In the genomic region with DNA sequence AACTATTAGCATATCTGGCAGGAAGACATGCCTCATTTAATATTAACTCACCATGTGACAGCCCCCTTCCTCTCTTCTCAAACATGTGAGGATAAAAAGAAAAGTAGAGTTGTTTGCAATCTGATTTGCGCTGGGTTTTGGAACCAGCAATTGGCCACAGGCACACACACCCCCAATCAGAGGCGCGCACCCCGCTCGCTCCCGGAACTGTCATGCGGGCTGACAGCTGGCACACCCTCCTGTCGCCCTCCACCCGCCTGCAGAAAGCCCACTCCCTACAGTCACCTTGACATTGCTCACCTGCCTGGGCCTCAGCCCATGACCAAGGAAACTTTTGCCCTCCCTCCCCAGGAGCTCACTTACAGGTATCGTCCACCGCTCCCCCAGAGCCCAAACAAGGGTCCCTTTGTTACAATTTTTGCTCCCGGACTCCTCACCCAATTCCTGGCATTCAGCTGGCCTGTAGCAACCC, we compare ENCODE assay signal across 1 cellular context.
TF ChIP-seq lines count a peak whose summit lies in the region.

No MANE protein-coding gene starts in this region.

TF ChIP-seq in GM23338, 12 proteins besides CTCF, POLR2A, EP300 and RAD21 (continued from another document):
- TF ChIP-seq, protein P1, sequence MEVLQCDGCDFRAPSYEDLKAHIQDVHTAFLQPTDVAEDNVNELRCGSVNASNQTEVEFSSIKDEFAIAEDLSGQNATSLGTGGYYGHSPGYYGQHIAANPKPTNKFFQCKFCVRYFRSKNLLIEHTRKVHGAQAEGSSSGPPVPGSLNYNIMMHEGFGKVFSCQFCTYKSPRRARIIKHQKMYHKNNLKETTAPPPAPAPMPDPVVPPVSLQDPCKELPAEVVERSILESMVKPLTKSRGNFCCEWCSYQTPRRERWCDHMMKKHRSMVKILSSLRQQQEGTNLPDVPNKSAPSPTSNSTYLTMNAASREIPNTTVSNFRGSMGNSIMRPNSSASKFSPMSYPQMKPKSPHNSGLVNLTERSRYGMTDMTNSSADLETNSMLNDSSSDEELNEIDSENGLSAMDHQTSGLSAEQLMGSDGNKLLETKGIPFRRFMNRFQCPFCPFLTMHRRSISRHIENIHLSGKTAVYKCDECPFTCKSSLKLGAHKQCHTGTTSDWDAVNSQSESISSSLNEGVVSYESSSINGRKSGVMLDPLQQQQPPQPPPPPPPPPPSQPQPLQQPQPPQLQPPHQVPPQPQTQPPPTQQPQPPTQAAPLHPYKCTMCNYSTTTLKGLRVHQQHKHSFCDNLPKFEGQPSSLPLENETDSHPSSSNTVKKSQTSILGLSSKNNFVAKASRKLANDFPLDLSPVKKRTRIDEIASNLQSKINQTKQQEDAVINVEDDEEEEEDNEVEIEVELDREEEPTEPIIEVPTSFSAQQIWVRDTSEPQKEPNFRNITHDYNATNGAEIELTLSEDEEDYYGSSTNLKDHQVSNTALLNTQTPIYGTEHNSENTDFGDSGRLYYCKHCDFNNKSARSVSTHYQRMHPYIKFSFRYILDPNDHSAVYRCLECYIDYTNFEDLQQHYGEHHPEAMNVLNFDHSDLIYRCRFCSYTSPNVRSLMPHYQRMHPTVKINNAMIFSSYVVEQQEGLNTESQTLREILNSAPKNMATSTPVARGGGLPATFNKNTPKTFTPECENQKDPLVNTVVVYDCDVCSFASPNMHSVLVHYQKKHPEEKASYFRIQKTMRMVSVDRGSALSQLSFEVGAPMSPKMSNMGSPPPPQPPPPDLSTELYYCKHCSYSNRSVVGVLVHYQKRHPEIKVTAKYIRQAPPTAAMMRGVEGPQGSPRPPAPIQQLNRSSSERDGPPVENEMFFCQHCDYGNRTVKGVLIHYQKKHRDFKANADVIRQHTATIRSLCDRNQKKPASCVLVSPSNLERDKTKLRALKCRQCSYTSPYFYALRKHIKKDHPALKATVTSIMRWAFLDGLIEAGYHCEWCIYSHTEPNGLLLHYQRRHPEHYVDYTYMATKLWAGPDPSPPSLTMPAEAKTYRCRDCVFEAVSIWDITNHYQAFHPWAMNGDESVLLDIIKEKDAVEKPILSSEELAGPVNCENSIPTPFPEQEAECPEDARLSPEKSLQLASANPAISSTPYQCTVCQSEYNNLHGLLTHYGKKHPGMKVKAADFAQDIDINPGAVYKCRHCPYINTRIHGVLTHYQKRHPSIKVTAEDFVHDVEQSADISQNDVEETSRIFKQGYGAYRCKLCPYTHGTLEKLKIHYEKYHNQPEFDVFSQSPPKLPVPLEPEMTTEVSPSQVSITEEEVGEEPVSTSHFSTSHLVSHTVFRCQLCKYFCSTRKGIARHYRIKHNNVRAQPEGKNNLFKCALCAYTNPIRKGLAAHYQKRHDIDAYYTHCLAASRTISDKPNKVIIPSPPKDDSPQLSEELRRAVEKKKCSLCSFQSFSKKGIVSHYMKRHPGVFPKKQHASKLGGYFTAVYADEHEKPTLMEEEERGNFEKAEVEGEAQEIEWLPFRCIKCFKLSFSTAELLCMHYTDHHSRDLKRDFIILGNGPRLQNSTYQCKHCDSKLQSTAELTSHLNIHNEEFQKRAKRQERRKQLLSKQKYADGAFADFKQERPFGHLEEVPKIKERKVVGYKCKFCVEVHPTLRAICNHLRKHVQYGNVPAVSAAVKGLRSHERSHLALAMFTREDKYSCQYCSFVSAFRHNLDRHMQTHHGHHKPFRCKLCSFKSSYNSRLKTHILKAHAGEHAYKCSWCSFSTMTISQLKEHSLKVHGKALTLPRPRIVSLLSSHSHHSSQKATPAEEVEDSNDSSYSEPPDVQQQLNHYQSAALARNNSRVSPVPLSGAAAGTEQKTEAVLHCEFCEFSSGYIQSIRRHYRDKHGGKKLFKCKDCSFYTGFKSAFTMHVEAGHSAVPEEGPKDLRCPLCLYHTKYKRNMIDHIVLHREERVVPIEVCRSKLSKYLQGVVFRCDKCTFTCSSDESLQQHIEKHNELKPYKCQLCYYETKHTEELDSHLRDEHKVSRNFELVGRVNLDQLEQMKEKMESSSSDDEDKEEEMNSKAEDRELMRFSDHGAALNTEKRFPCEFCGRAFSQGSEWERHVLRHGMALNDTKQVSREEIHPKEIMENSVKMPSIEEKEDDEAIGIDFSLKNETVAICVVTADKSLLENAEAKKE (CRISPR knock-in tag; IDR thresholded peaks at IDR 0.05): no peak
- TF ChIP-seq EZH2phosphoT487 (IDR thresholded peaks at IDR 0.05; ENCODE audit: unreplicated experiment): no peak
- TF ChIP-seq NANOG (IDR thresholded peaks at IDR 0.05; ENCODE audit: borderline replicate concordance): no peak
- TF ChIP-seq, protein P2, sequence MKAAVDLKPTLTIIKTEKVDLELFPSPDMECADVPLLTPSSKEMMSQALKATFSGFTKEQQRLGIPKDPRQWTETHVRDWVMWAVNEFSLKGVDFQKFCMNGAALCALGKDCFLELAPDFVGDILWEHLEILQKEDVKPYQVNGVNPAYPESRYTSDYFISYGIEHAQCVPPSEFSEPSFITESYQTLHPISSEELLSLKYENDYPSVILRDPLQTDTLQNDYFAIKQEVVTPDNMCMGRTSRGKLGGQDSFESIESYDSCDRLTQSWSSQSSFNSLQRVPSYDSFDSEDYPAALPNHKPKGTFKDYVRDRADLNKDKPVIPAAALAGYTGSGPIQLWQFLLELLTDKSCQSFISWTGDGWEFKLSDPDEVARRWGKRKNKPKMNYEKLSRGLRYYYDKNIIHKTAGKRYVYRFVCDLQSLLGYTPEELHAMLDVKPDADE (IDR thresholded peaks at IDR 0.05): no peak
- TF ChIP-seq STAT1 (IDR thresholded peaks at IDR 0.05; ENCODE audit: unreplicated experiment): no peak
TF ChIP-seq in GM23338: peak in this region for 0.
